Comparison of ENCODE assay signal across 10 cellular contexts in the genomic region with DNA sequence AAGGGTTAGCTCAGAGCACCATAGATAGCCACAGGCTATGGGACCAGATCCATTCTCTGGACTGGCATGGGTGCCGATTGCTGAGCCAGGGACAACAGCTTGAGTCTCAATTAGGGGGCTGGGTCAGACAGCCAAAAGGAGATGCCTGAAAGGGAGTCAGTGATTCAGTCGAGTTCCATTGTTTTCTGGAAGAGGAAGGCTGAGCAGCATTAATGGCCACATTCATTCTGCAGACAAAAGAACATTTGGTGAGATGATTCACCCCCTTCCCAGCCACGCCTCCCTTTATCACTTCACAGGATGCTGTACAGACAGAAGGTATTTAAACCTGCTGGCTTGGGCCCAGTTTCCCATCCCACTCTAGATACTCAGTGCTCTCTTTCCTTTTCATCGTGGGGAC.
DNase-seq lines count a peak whose midpoint lies in the region; ATAC-seq, FAIRE-seq and TF ChIP-seq lines count a peak whose summit lies in the region.
"Had no signal": no experiment of that assay in that cellular context is flagged by ENCODE, and none has a peak within 500 bp of the region (broad histone marks: within the 10 kb centered on the region; RNA-seq: fewer than 3 reads in every experiment).

No MANE protein-coding gene starts in this region.

- peaks cover 4 to 7% of the 10 kb centered on the region in 2 donors for H3K27me3 Mint-ChIP-seq in T-cell
- peaks cover 13% of the 10 kb centered on the region for H3K27me3 Mint-ChIP-seq in CD4-positive, alpha-beta T cell

- POLR2A ChIA-PET in T-cell (lab: Charles Lee), result no interaction called here
- POLR2A ChIA-PET in CD4-positive, alpha-beta T cell (lab: Charles Lee), result no interaction called here

- no peak overlapping the region for H3K4me3 Mint-ChIP-seq in T-cell
- no peak overlapping the region for H3K4me3 Mint-ChIP-seq in CD4-positive, alpha-beta T cell

- DNase-seq in NCI-H2171 treated with DMSO at 0.1 percent for 48 hours (lab: John Stamatoyannopoulos, UW) (peak; percentile 10), NCI-H2171 (lab: John Stamatoyannopoulos, UW) (no peak), bronchial epithelial cell (ENCODE audit: low read depth) (peak; percentile 98), kidney tubule cell (ENCODE audit: low spot score) (peak; percentile 95), urothelium cell line (ENCODE audit: low spot score) (peak; percentile 84), T-cell (no peak)
- DNase-seq in CD4-positive, alpha-beta T cell, result no peak
- DNase-seq: T-helper 9 cell had no signal

- no peaks in the 10 kb centered on the region for H3K9me3 ChIP-seq in CD4-positive, alpha-beta T cell (ENCODE audit: control insufficient read depth, low read length)

- intact Hi-C loops in CD4-positive, alpha-beta T cell (cut with DNase I, micrococcal nuclease), result no loop called here

- FAIRE-seq in bronchial epithelial cell (lab: Jason Lieb, UNC) (peak; percentile 50), urothelium cell line (lab: Jason Lieb, UNC) (peak; percentile 89)
- FAIRE-seq: A204.1 had no signal

- no peak overlapping the region for H3K4me3 ChIP-seq in bronchial epithelial cell (ENCODE audit: low read depth, low read length)

- ATAC-seq in T-cell (replicated peaks in 1 of 4) (no peak), HG03159 (IDR thresholded peaks at IDR 0.05; ENCODE audit: unreplicated experiment) (no peak)
- ATAC-seq in CD4-positive, alpha-beta T cell (ENCODE audit: poor library complexity), result no peak

- TF ChIP-seq CTCF in bronchial epithelial cell (IDR thresholded peaks at IDR 0.05; ENCODE audit: insufficient read depth, low read length, severe bottlenecking), result no peak
- TF ChIP-seq CTCF in CD4-positive, alpha-beta T cell (IDR thresholded peaks at IDR 0.05), result no peak

- no peaks in the 10 kb centered on the region for H3K27me3 ChIP-seq in bronchial epithelial cell (ENCODE audit: control insufficient read depth, insufficient read depth, low read length)
- no peaks in the 10 kb centered on the region for H3K27me3 ChIP-seq in CD4-positive, alpha-beta T cell (ENCODE audit: control insufficient read depth, insufficient read depth, low read length)

- no peak overlapping the region for H3K27ac ChIP-seq in CD4-positive, alpha-beta T cell (ENCODE audit: low read depth, low read length)

- no peaks in the 10 kb centered on the region for H3K36me3 ChIP-seq in bronchial epithelial cell (ENCODE audit: control insufficient read depth, insufficient read depth, low read length)

- no peaks in the 10 kb centered on the region for H3K36me3 Mint-ChIP-seq in T-cell
- H3K36me3 Mint-ChIP-seq in CD4-positive, alpha-beta T cell (ENCODE audit: low read depth), result no peaks in the 10 kb centered on the region

- H3K4me1 Mint-ChIP-seq in T-cell, result no peaks in the 10 kb centered on the region
- no peaks in the 10 kb centered on the region for H3K4me1 Mint-ChIP-seq in CD4-positive, alpha-beta T cell (ENCODE audit: low read depth)

- CTCF ChIA-PET in T-cell (lab: Charles Lee), result no interaction called here
- CTCF ChIA-PET in CD4-positive, alpha-beta T cell (lab: Charles Lee), result no interaction called here

- no peak overlapping the region for H3K27ac Mint-ChIP-seq in T-cell
- H3K27ac Mint-ChIP-seq in CD4-positive, alpha-beta T cell, result no peak overlapping the region

- no peaks in the 10 kb centered on the region for H3K9me3 Mint-ChIP-seq in T-cell
- no peaks in the 10 kb centered on the region for H3K9me3 Mint-ChIP-seq in CD4-positive, alpha-beta T cell

Comparison
In these comparisons a context has a peak if more than half of its experiments do, and no peak if none do; other contexts are left out.
1. DNase-seq: peak in NCI-H2171 treated with DMSO at 0.1 percent for 48 hours (single experiment), bronchial epithelial cell (single experiment), kidney tubule cell (single experiment) and urothelium cell line (single experiment); none in NCI-H2171 (single experiment), T-cell (0 of 34) and CD4-positive, alpha-beta T cell (0 of 10).